In the genomic region with DNA sequence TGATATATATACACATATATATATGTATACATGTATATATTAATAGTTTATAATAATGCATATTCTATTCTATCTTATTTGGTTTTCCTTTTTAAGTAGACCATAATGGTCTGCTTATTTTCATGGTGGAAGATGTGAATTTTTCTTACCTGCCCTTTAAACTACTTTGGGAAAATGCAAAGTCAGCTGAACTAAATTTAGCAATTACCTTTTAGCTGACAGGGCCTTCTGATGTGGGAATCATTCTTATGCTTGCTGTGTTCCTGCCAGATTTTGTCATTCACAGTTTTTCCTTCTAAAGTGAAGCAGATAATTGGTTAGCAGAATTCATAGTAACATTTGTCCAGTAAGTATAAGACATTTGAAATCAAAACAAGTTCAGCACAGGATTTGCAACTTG, we compare ENCODE assay signal across 27 cellular contexts.
"Had no signal": no experiment of that assay in that cellular context is flagged by ENCODE, and none has a peak within 500 bp of the region (broad histone marks: within the 10 kb centered on the region; RNA-seq: fewer than 3 reads in every experiment).

No MANE protein-coding gene starts in this region.

- FAIRE-seq: TTC549 had no signal

- H3K27ac ChIP-seq: ascending aorta, cardiac muscle cell, PC-9, SJCRH30, SK-N-MC had no signal

- H3K27ac Mint-ChIP-seq: activated CD4-positive, alpha-beta T cell treated with anti-CD3 and anti-CD28 coated beads, Interleukin-2, amount 10 ng/mL, durations not matched to agents 7 days and 5 days; activated naive CD4-positive, alpha-beta T cell treated with anti-CD3 and anti-CD28 coated beads, Interleukin-2, amount 10 ng/mL, durations not matched to agents 7 days and 5 days; activated naive CD8-positive, alpha-beta T cell; activated T-cell treated with anti-CD3 and anti-CD28 coated beads, Interleukin-2, amount 50 U/mL, for 24 hours; activated T-helper 1 cell treated with anti-CD3 and anti-CD28 coated beads, Interleukin-12 subunit alpha, Interleukin-12 subunit beta, Interleukin-2, Interleukin-4 antibody, amounts not matched to agents 30 ng/mL and 10 ng/mL and 1 ng/mL, durations not matched to agents 14 hours and 24 hours and 36 hours; T-helper 2 cell treated with Interferon-gamma antibody and Interleukin-4, amounts not matched to agents 5 μg/mL and 100 μg/mL, for 36 hours had no signal

- H3K27me3 Mint-ChIP-seq: activated CD4-positive, alpha-beta T cell treated with anti-CD3 and anti-CD28 coated beads, Interleukin-2, amount 10 ng/mL, durations not matched to agents 7 days and 5 days; activated naive CD4-positive, alpha-beta T cell treated with anti-CD3 and anti-CD28 coated beads, Interleukin-2, amount 10 ng/mL, durations not matched to agents 7 days and 5 days; activated naive CD8-positive, alpha-beta T cell; activated T-cell treated with anti-CD3 and anti-CD28 coated beads, Interleukin-2, amount 50 U/mL, for 24 hours; central memory CD8-positive, alpha-beta T cell had no signal

- DNase-seq: activated CD4-positive, alpha-beta T cell treated with anti-CD3 and anti-CD28 coated beads, Interleukin-2, amount 10 ng/mL, durations not matched to agents 7 days and 5 days; activated CD4-positive, alpha-beta T cell treated with anti-CD3 and anti-CD28 coated beads, Interleukin-2, amount 50 U/mL, for 48 hours; activated gamma-delta T cell treated with Interleukin-2 at 50 U/mL for 16 hours; activated naive CD4-positive, alpha-beta T cell treated with anti-CD3 and anti-CD28 coated beads, Interleukin-2, amount 10 ng/mL, durations not matched to agents 7 days and 5 days; activated T-cell treated with anti-CD3 and anti-CD28 coated beads, Interleukin-2, amount 50 U/mL, for 24 hours; amygdala; Karpas-422; NCI-H1048; NCI-H1436 treated with DMSO at 0.1 percent for 48 hours; NCI-H1694 treated with DMSO at 0.1 percent for 48 hours; NCI-H2029; NCI-H345; NCI-H526; NCI-H748 treated with DMSO at 0.1 percent for 48 hours; NK-92 treated with Interleukin-12 subunit alpha and Interleukin-12 subunit beta, amount 100 ng/mL, for 24 hours; PC-9; SHP77; SJCRH30 had no signal

- H3K9me3 ChIP-seq: ascending aorta, SJCRH30 had no signal

- H2AFZ ChIP-seq: PC-9 had no signal

- H3K9me3 Mint-ChIP-seq: central memory CD8-positive, alpha-beta T cell had no signal

- H3K4me1 ChIP-seq: ascending aorta, SJCRH30 had no signal

- H3K4me3 ChIP-seq: ascending aorta, cardiac muscle cell, PC-9, SJCRH30, SK-N-MC had no signal

- H3K36me3 Mint-ChIP-seq: activated naive CD8-positive, alpha-beta T cell had no signal

- H3K27me3 ChIP-seq: ascending aorta, cardiac muscle cell, SJCRH30 had no signal

- H3K4me3 Mint-ChIP-seq: activated CD4-positive, alpha-beta T cell treated with anti-CD3 and anti-CD28 coated beads, Interleukin-2, amount 10 ng/mL, durations not matched to agents 7 days and 5 days; activated naive CD4-positive, alpha-beta T cell treated with anti-CD3 and anti-CD28 coated beads, Interleukin-2, amount 10 ng/mL, durations not matched to agents 7 days and 5 days; activated naive CD8-positive, alpha-beta T cell; activated T-cell treated with anti-CD3 and anti-CD28 coated beads, Interleukin-2, amount 50 U/mL, for 24 hours; activated T-helper 1 cell treated with anti-CD3 and anti-CD28 coated beads, Interleukin-12 subunit alpha, Interleukin-12 subunit beta, Interleukin-2, Interleukin-4 antibody, amounts not matched to agents 30 ng/mL and 10 ng/mL and 1 ng/mL, durations not matched to agents 14 hours and 24 hours and 36 hours; central memory CD8-positive, alpha-beta T cell; T-helper 1 cell treated with Interleukin-12 subunit alpha and Interleukin-12 subunit beta and Interleukin-4 antibody, amounts not matched to agents 30 μg/mL and 1 μg/mL, for 36 hours; T-helper 2 cell treated with Interferon-gamma antibody and Interleukin-4, amounts not matched to agents 5 μg/mL and 100 μg/mL, for 36 hours had no signal

- H3K4me2 ChIP-seq: PC-9 had no signal

- H3K36me3 ChIP-seq: ascending aorta, cardiac muscle cell, SJCRH30 had no signal
